Comparison of ENCODE assay signal across 8 cellular contexts in genomic region chrX:78092296-78092695, GRCh38. TPM values are rescaled to one million over a fixed set of nuclear protein-coding genes. Genes with fewer than 3 reads are reported as not detected.
A peak's percentile ranks its signal among the peaks of the same experiment; 100 is the strongest.
DNase-seq lines count a peak whose midpoint lies in the region; ATAC-seq, FAIRE-seq and TF ChIP-seq lines count a peak whose summit lies in the region.

No MANE protein-coding gene starts in this region.

- in situ Hi-C loops in HepG2 (cut with HindIII; ENCODE audit: extremely low pct_ligation_motif_present, low pct_unique_long_range_greater_than_20kb), result no loop called here

- no peak overlapping the region for H3K9ac ChIP-seq in HepG2 (ENCODE audit: insufficient read depth, low read depth, low read length)

- H3K9me3 ChIP-seq in HepG2 (ENCODE audit: low read length) (no peaks in the 10 kb centered on the region), adrenal gland (replicated peaks in 1 of 3) (no peaks in the 10 kb centered on the region)

- H2AFZ ChIP-seq in HepG2 (ENCODE audit: low read length), result peak overlapping the region; percentile 54

- H3K4me1 Mint-ChIP-seq in Calu3 (ENCODE audit: low read depth, unreplicated experiment), result peaks cover 7% of the 10 kb centered on the region
- peaks cover 5% of the 10 kb centered on the region for H3K4me1 Mint-ChIP-seq in activated T-cell treated with anti-CD3 and anti-CD28 coated beads, Interleukin-2, amount 50 U/mL, for 72 hours (ENCODE audit: low read depth)

- no peak overlapping the region for H3K27ac ChIP-seq in HepG2 (ENCODE audit: extremely low read length, insufficient read depth, low read length)
- no peak overlapping the region for H3K27ac ChIP-seq in adrenal gland

- TF ChIP-seq POLR2A in HepG2 (IDR thresholded peaks at IDR 0.05; ENCODE audit: insufficient read depth in 1 of 2, low read depth in 2 of 2, low read length in 2 of 2) (no peak), adrenal gland (IDR thresholded peaks at IDR 0.05) (no peak)

- H3K36me3 Mint-ChIP-seq in Calu3 (ENCODE audit: insufficient read depth, unreplicated experiment), result no peaks in the 10 kb centered on the region
- no peaks in the 10 kb centered on the region for H3K36me3 Mint-ChIP-seq in activated T-cell treated with anti-CD3 and anti-CD28 coated beads, Interleukin-2, amount 50 U/mL, for 72 hours (ENCODE audit: insufficient read depth in 2 of 2)

- peak; percentile 86 for ATAC-seq in HG03354 (IDR thresholded peaks at IDR 0.05; ENCODE audit: poor library complexity, severe bottlenecking, unreplicated experiment)
- ATAC-seq in activated T-cell treated with anti-CD3 and anti-CD28 coated beads, Interleukin-2, amount 50 U/mL, for 72 hours (replicated peaks in 1 of 2), result peak; percentile 57 to 69
- peak; percentile 99 for ATAC-seq in HepG2
- no peak for ATAC-seq in HG03097 (IDR thresholded peaks at IDR 0.05; ENCODE audit: low FRiP score, unreplicated experiment)

- peak overlapping the region; percentile 67 for H3K4me2 ChIP-seq in HepG2 (ENCODE audit: low read depth, low read length)

- BruUV-seq in Calu3 (replicated peaks; lab: Mats Ljungman, UMichigan), result no TSS peak
- no TSS peak for BruUV-seq in HepG2 (replicated peaks; lab: Mats Ljungman, UMichigan)

- DNase-seq in Calu3, result peak; percentile 59
- DNase-seq in GM19239 (ENCODE audit: insufficient read length, low spot score), result no peak
- DNase-seq in activated T-cell treated with anti-CD3 and anti-CD28 coated beads, Interleukin-2, amount 50 U/mL, for 72 hours, result peak in 1 of 2 donors; percentile 20
- peak; percentile 12 for DNase-seq in HepG2 (ENCODE audit: low spot score)
- no peak for DNase-seq in adrenal gland
- DNase-seq in OCI-M2 (lab: John Stamatoyannopoulos, UW; ENCODE audit: unreplicated experiment), result no peak

- no peaks in the 10 kb centered on the region for H3K79me2 ChIP-seq in HepG2 (ENCODE audit: insufficient read depth, low read length)

- POLR2A ChIA-PET in HepG2 (lab: Yijun Ruan, JAX), result no interaction called here

- peak; percentile 94 for FAIRE-seq in GM19239 (lab: Jason Lieb, UNC)
- peak; percentile 23 for FAIRE-seq in HepG2 (lab: Jason Lieb, UNC)

- no peak for TF ChIP-seq EP300 in HepG2 (IDR thresholded peaks at IDR 0.05; ENCODE audit: low read depth in 2 of 2, low read length in 2 of 2)
- no peak for TF ChIP-seq EP300 in HepG2 (CRISPR knock-in tag; IDR thresholded peaks at IDR 0.05; ENCODE audit: borderline replicate concordance)

- no peaks in the 10 kb centered on the region for H3K9me3 Mint-ChIP-seq in Calu3 (ENCODE audit: low read depth, unreplicated experiment)
- peaks cover 0 to 2% of the 10 kb centered on the region in 2 donors for H3K9me3 Mint-ChIP-seq in activated T-cell treated with anti-CD3 and anti-CD28 coated beads, Interleukin-2, amount 50 U/mL, for 72 hours

- H3K27ac Mint-ChIP-seq in Calu3 (ENCODE audit: unreplicated experiment), result no peak overlapping the region
- no peak overlapping the region for H3K27ac Mint-ChIP-seq in activated T-cell treated with anti-CD3 and anti-CD28 coated beads, Interleukin-2, amount 50 U/mL, for 72 hours

- H4K20me1 ChIP-seq in HepG2 (ENCODE audit: insufficient read depth, low read length), result no peaks in the 10 kb centered on the region

- no peaks in the 10 kb centered on the region for H3K27me3 Mint-ChIP-seq in Calu3 (ENCODE audit: unreplicated experiment)
- H3K27me3 Mint-ChIP-seq in activated T-cell treated with anti-CD3 and anti-CD28 coated beads, Interleukin-2, amount 50 U/mL, for 72 hours (ENCODE audit: low read depth), result peaks cover 31% of the 10 kb centered on the region

- TF ChIP-seq CTCF in Calu3 (IDR thresholded peaks at IDR 0.05; ENCODE audit: unreplicated experiment), result peak; percentile 61
- peak; percentile 70 for TF ChIP-seq CTCF in HepG2 (CRISPR knock-in tag; IDR thresholded peaks at IDR 0.05)
- peak in 3 of 6 experiments; percentile 20 to 27 (median 24) for TF ChIP-seq CTCF in adrenal gland (IDR thresholded peaks at IDR 0.05)

- CTCF ChIA-PET in Calu3 (lab: Charles Lee) (interaction anchor here (0.6 to 1.5 kb wide), 5 partner anchors 23 to 193 kb away, joined by 3 to 5 read pairs (median 3); partner anchors contain the start of gene COX7B), HepG2 (lab: Yijun Ruan, JAX; ENCODE audit: low intra/inter-chr PET ratio, low total read pairs) (no interaction called here)

- no peaks in the 10 kb centered on the region for H3K36me3 ChIP-seq in HepG2 (replicated peaks in 1 of 2; ENCODE audit: control insufficient read depth in 1 of 2, insufficient read depth in 2 of 2, low read length in 2 of 2)
- no peaks in the 10 kb centered on the region for H3K36me3 ChIP-seq in adrenal gland (replicated peaks in 1 of 2)

- no CpG with 5 or more reads among the region's 2 CpGs for WGBS in HepG2 (ENCODE audit: low lambda C conversion rate)
- WGBS in adrenal gland, 4 donors, result 0 to 58% (median 35%) methylated on average over 1 to 2 of the region's 2 CpGs

- no peak for TF ChIP-seq RAD21 in HepG2 (CRISPR knock-in tag; IDR thresholded peaks at IDR 0.05)

- no peaks in the 10 kb centered on the region for H3K27me3 ChIP-seq in HepG2 (ENCODE audit: control insufficient read depth in 1 of 2, insufficient read depth in 2 of 2, low read length in 2 of 2)
- H3K27me3 ChIP-seq in adrenal gland, result peaks cover 18% of the 10 kb centered on the region

- peaks cover 8% of the 10 kb centered on the region; the same call in 1 of the 2 replicates for H3K4me1 ChIP-seq in HepG2 (ENCODE audit: insufficient read depth, low read length)
- H3K4me1 ChIP-seq in adrenal gland (replicated peaks in 1 of 2), result no peaks in the 10 kb centered on the region

- intact Hi-C loops in Calu3 (cut with micrococcal nuclease; ENCODE audit: unreplicated experiment) (loop anchor here (5.0 kb wide), 2 partner anchors 65 to 180 kb away; partner anchors contain the start of gene ATP7A), HepG2 (cut with micrococcal nuclease; ENCODE audit: unreplicated experiment) (no loop called here), adrenal gland (cut with DNase I) (no loop called here)

- peak overlapping the region in 1 of 3 experiments; percentile 23; a peak in 1 of 6 replicates for H3K4me3 ChIP-seq in HepG2 (replicated peaks in 1 of 3; ENCODE audit: insufficient read depth in 1 of 3, low read depth in 2 of 3, low read length in 3 of 3)
- H3K4me3 ChIP-seq in adrenal gland, result no peak overlapping the region

- H3K4me3 Mint-ChIP-seq in Calu3 (ENCODE audit: low read depth, unreplicated experiment), result no peak overlapping the region
- H3K4me3 Mint-ChIP-seq in activated T-cell treated with anti-CD3 and anti-CD28 coated beads, Interleukin-2, amount 50 U/mL, for 72 hours, result no peak overlapping the region

RNA-seq across cellular contexts. Expression of gene PGK1, which starts 11.8 kb away (rescaled TPM):
- total RNA-seq in Calu3 (2022) (613 and 623 TPM in 2 replicates), HepG2 (2016; rRNA removed; fragmentation: Illumina TruSeq; extraction: Trizol) (325 and 530 TPM in 2 replicates), adrenal gland (100 to 1,000 TPM; 143 to 524 (median 320) TPM)
- 100 to 1,000 TPM; 345 to 457 TPM for total RNA-seq in activated T-cell treated with anti-CD3 and anti-CD28 coated beads, Interleukin-2, amount 50 U/mL, for 72 hours
- 13.3 and 14.1 TPM in 2 replicates for total RNA-seq in HepG2 (2016; cell fraction: cytosol; rRNA removed; fragmentation: Illumina TruSeq; extraction: Trizol; ENCODE audit: low read depth)
- total RNA-seq in HepG2 (2016; cell fraction: insoluble cytoplasmic fraction; rRNA removed; fragmentation: Illumina TruSeq; extraction: Trizol), result 320 and 521 TPM in 2 replicates
- 33.6 and 34.6 TPM in 2 replicates for total RNA-seq in HepG2 (2016; cell fraction: membrane; rRNA removed; fragmentation: Illumina TruSeq; extraction: Trizol)
- 136 and 146 TPM in 2 replicates for total RNA-seq in HepG2 (2016; cell fraction: nucleus; rRNA removed; fragmentation: Illumina TruSeq; extraction: Trizol)
- polyA plus RNA-seq in HepG2 (2011; rRNA removed) (902 and 1,274 TPM in 2 replicates), adrenal gland (100 to 1,000 TPM in 1 of 3 donors, 10 to 100 TPM in 2; 69.4 to 436 (median 90.1) TPM)
- polyA plus RNA-seq in HepG2 (2011; cell fraction: cytosol; rRNA removed), result 752 and 913 TPM in 2 replicates
- polyA plus RNA-seq in HepG2 (2011; cell fraction: nucleus; rRNA removed), result 269 and 326 TPM in 2 replicates
- 730 and 1,051 TPM in 2 replicates for polyA plus RNA-seq in HepG2 (2012)
- polyA plus RNA-seq in HepG2 (2016; cell fraction: cytosol; fragmentation: Illumina TruSeq; extraction: Trizol; ENCODE audit: low read depth), result 14.8 and 15.2 TPM in 2 replicates
- polyA plus RNA-seq in HepG2 (2016; cell fraction: insoluble cytoplasmic fraction; fragmentation: Illumina TruSeq; extraction: Trizol; ENCODE audit: low read depth), result 442 TPM in 2 replicates
- 26.4 and 26.9 TPM in 2 replicates for polyA plus RNA-seq in HepG2 (2016; cell fraction: membrane; fragmentation: Illumina TruSeq; extraction: Trizol; ENCODE audit: low read depth)
- polyA plus RNA-seq in HepG2 (2016; cell fraction: nucleus; fragmentation: Illumina TruSeq; extraction: Trizol; ENCODE audit: insufficient read depth, low read depth), result 142 and 152 TPM in 2 replicates
- 641 and 757 TPM in 2 replicates for polyA minus RNA-seq in HepG2 (2011; rRNA and poly(A)+ RNA removed; ENCODE audit: low replicate concordance)
- polyA minus RNA-seq in HepG2 (2011; cell fraction: cytosol; rRNA and poly(A)+ RNA removed), result 413 and 420 TPM in 2 replicates
- 283 and 304 TPM in 2 replicates for polyA minus RNA-seq in HepG2 (2011; cell fraction: nucleus; rRNA and poly(A)+ RNA removed)

RNA-seq across cellular contexts. Expression of gene TAF9B, which starts 47.2 kb away (rescaled TPM):
- total RNA-seq in Calu3 (2022) (11.5 and 18.4 TPM in 2 replicates), HepG2 (2016; rRNA removed; fragmentation: Illumina TruSeq; extraction: Trizol) (15.2 and 25.1 TPM in 2 replicates), adrenal gland (10 to 100 TPM in 5 of 8 donors, 1 to 10 TPM in 3; 6.6 to 14.2 (median 11.3) TPM)
- 10 to 100 TPM; 19.9 to 30.6 TPM for total RNA-seq in activated T-cell treated with anti-CD3 and anti-CD28 coated beads, Interleukin-2, amount 50 U/mL, for 72 hours
- total RNA-seq in HepG2 (2016; cell fraction: cytosol; rRNA removed; fragmentation: Illumina TruSeq; extraction: Trizol; ENCODE audit: low read depth), result 2.0 and 2.2 TPM in 2 replicates
- 15.4 and 26.1 TPM in 2 replicates for total RNA-seq in HepG2 (2016; cell fraction: insoluble cytoplasmic fraction; rRNA removed; fragmentation: Illumina TruSeq; extraction: Trizol)
- total RNA-seq in HepG2 (2016; cell fraction: membrane; rRNA removed; fragmentation: Illumina TruSeq; extraction: Trizol), result 8.9 and 10.4 TPM in 2 replicates
- total RNA-seq in HepG2 (2016; cell fraction: nucleus; rRNA removed; fragmentation: Illumina TruSeq; extraction: Trizol), result 8.0 and 9.0 TPM in 2 replicates
- polyA plus RNA-seq in HepG2 (2011; rRNA removed) (5.3 and 10.8 TPM in 2 replicates), adrenal gland (10 to 100 TPM in 1 of 3 donors, 1 to 10 TPM in 2; 8.1 to 13.9 (median 8.8) TPM)
- polyA plus RNA-seq in HepG2 (2011; cell fraction: cytosol; rRNA removed), result 5.0 and 5.9 TPM in 2 replicates
- 1.5 and 1.8 TPM in 2 replicates for polyA plus RNA-seq in HepG2 (2011; cell fraction: nucleus; rRNA removed)
- 8.5 and 12.2 TPM in 2 replicates for polyA plus RNA-seq in HepG2 (2012)
- 2.8 and 3.0 TPM in 2 replicates for polyA plus RNA-seq in HepG2 (2016; cell fraction: cytosol; fragmentation: Illumina TruSeq; extraction: Trizol; ENCODE audit: low read depth)
- polyA plus RNA-seq in HepG2 (2016; cell fraction: insoluble cytoplasmic fraction; fragmentation: Illumina TruSeq; extraction: Trizol; ENCODE audit: low read depth), result 36.6 and 41.8 TPM in 2 replicates
- 10.7 and 11.1 TPM in 2 replicates for polyA plus RNA-seq in HepG2 (2016; cell fraction: membrane; fragmentation: Illumina TruSeq; extraction: Trizol; ENCODE audit: low read depth)
- polyA plus RNA-seq in HepG2 (2016; cell fraction: nucleus; fragmentation: Illumina TruSeq; extraction: Trizol; ENCODE audit: insufficient read depth, low read depth), result 10.7 and 12.0 TPM in 2 replicates
- 4.4 and 25.9 TPM in 2 replicates for polyA minus RNA-seq in HepG2 (2011; rRNA and poly(A)+ RNA removed; ENCODE audit: low replicate concordance)
- 5.2 and 6.2 TPM in 2 replicates for polyA minus RNA-seq in HepG2 (2011; cell fraction: cytosol; rRNA and poly(A)+ RNA removed)
- 4.0 and 4.7 TPM in 2 replicates for polyA minus RNA-seq in HepG2 (2011; cell fraction: nucleus; rRNA and poly(A)+ RNA removed)

Comparison
In these comparisons a context has a peak if more than half of its experiments do, and no peak if none do; other contexts are left out.
1. DNase-seq: peak in Calu3 (single experiment) and HepG2 (single experiment); none in GM19239 (single experiment), adrenal gland (0 of 7) and OCI-M2 (single experiment).